ENCODE assay signal across 14 cellular contexts in the genomic region with DNA sequence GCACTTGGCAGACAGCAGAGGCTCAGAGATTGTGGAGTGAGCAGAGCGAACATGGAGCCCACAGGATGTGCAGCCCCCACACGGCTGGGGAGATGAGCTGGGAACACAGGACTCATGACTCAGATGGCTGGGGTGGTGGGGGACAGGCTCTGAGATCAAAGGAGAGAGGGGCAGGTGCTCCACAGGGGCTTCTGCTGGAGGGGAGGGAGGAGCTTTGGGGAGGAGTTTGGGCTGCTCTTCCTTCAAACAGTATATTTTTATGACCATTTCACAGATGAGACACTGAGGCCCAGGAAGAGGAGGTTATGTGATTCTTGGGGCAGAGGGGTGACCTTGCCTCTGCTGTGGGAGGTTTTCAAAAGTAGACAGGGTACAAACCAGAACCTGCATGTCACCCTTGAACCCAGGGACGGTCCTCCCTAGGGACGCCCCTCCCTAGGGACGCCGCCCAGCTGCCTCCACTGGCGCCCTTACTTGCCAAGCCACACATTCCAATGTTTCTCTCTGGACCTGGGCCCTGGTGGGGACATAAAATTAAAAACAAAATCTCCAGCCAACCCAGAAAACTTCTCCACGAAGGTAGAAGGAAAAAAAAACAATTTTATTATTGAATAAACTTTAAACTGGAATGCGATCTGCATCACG. TPM values are rescaled to one million over a fixed set of nuclear protein-coding genes. Genes with fewer than 3 reads are reported as not detected.
DNase-seq lines count a peak whose midpoint lies in the region; ATAC-seq and TF ChIP-seq lines count a peak whose summit lies in the region.
"Had no signal": no experiment of that assay in that cellular context is flagged by ENCODE, and none has a peak within 500 bp of the region (broad histone marks: within the 10 kb centered on the region; RNA-seq: fewer than 3 reads in every experiment).

No MANE protein-coding gene starts in this region.

- H3K4me3 Mint-ChIP-seq in activated CD8-positive, alpha-beta memory T cell treated with anti-CD3 and anti-CD28 coated beads, Interleukin-2, amount 10 ng/mL, durations not matched to agents 7 days and 5 days: no peak overlapping the region

- no peak overlapping the region for H3K23ac ChIP-seq in mesendoderm (ENCODE audit: low read length)

- H2BK120ac ChIP-seq in mesendoderm (ENCODE audit: low read depth, low read length): no peak overlapping the region

- no peak overlapping the region for H3K4ac ChIP-seq in mesendoderm (ENCODE audit: low read depth, low read length)

- TF ChIP-seq EP300 in transverse colon (IDR thresholded peaks at IDR 0.05; ENCODE audit: low read depth): no peak

- peaks cover 2% of the 10 kb centered on the region for H3K4me1 ChIP-seq in mesendoderm (ENCODE audit: control insufficient read depth, low read depth, low read length)
- peaks cover 8 to 20% (median 14%) of the 10 kb centered on the region in 4 donors for H3K4me1 ChIP-seq in transverse colon
- H3K4me1 ChIP-seq: psoas muscle had no signal

- H3K4me3 ChIP-seq in mesendoderm (ENCODE audit: low read length) (no peak overlapping the region), transverse colon (no peak overlapping the region)
- H3K4me3 ChIP-seq: psoas muscle had no signal

- no peak overlapping the region for H2BK15ac ChIP-seq in mesendoderm (replicated peaks; ENCODE audit: low read depth)

- DNase-seq in activated CD8-positive, alpha-beta memory T cell treated with anti-CD3 and anti-CD28 coated beads, Interleukin-2, amount 50 U/mL, for 1 hour (ENCODE audit: extremely low read depth): peak; percentile 9
- no peak for DNase-seq in activated CD8-positive, alpha-beta memory T cell treated with anti-CD3 and anti-CD28 coated beads, Interleukin-2, amount 10 ng/mL, durations not matched to agents 7 days and 5 days
- DNase-seq in astrocyte of the hippocampus (ENCODE audit: low read depth, low spot score): peak; percentile 75
- peak; percentile 52 for DNase-seq in mesendoderm
- no peak for DNase-seq in transverse colon
- DNase-seq in NCI-H1092 treated with DMSO at 0.1 percent for 48 hours (lab: John Stamatoyannopoulos, UW): no peak
- DNase-seq: activated naive CD4-positive, alpha-beta T cell treated with anti-CD3 and anti-CD28 coated beads, Interleukin-2, amount 10 ng/mL, durations not matched to agents 7 days and 5 days; kidney glomerular epithelial cell; NCI-H146; PC-3 had no signal

- no peaks in the 10 kb centered on the region for H3K36me3 Mint-ChIP-seq in activated CD8-positive, alpha-beta memory T cell treated with anti-CD3 and anti-CD28 coated beads, Interleukin-2, amount 10 ng/mL, durations not matched to agents 7 days and 5 days
- H3K36me3 Mint-ChIP-seq: activated naive CD4-positive, alpha-beta T cell treated with anti-CD3 and anti-CD28 coated beads, Interleukin-2, amount 10 ng/mL, durations not matched to agents 7 days and 5 days had no signal

- no peaks in the 10 kb centered on the region for H3K9me3 Mint-ChIP-seq in activated CD8-positive, alpha-beta memory T cell treated with anti-CD3 and anti-CD28 coated beads, Interleukin-2, amount 10 ng/mL, durations not matched to agents 7 days and 5 days (ENCODE audit: low read depth)
- H3K9me3 Mint-ChIP-seq: activated naive CD4-positive, alpha-beta T cell treated with anti-CD3 and anti-CD28 coated beads, Interleukin-2, amount 10 ng/mL, durations not matched to agents 7 days and 5 days had no signal

- H3K79me1 ChIP-seq in mesendoderm (ENCODE audit: low read length): no peaks in the 10 kb centered on the region

- H4K8ac ChIP-seq in mesendoderm (ENCODE audit: low read depth, low read length): no peak overlapping the region

- peak overlapping the region; percentile 78 for H3K9ac ChIP-seq in mesendoderm (ENCODE audit: low read length)

- peaks cover 20% of the 10 kb centered on the region for H3K27me3 Mint-ChIP-seq in activated CD8-positive, alpha-beta memory T cell treated with anti-CD3 and anti-CD28 coated beads, Interleukin-2, amount 10 ng/mL, durations not matched to agents 7 days and 5 days

- TF ChIP-seq CTCF in transverse colon (IDR thresholded peaks at IDR 0.05): no peak

- no peak for ATAC-seq in activated CD8-positive, alpha-beta memory T cell treated with anti-CD3 and anti-CD28 coated beads, Interleukin-2, amount 10 ng/mL, durations not matched to agents 7 days and 5 days
- ATAC-seq in HG02759 (IDR thresholded peaks at IDR 0.05; ENCODE audit: unreplicated experiment) (no peak), HG03460 (IDR thresholded peaks at IDR 0.05; ENCODE audit: unreplicated experiment) (no peak)
- ATAC-seq: HCT116, PC-3 had no signal

- H3K27ac Mint-ChIP-seq in activated CD8-positive, alpha-beta memory T cell treated with anti-CD3 and anti-CD28 coated beads, Interleukin-2, amount 10 ng/mL, durations not matched to agents 7 days and 5 days: no peak overlapping the region
- H3K27ac Mint-ChIP-seq: activated naive CD4-positive, alpha-beta T cell treated with anti-CD3 and anti-CD28 coated beads, Interleukin-2, amount 10 ng/mL, durations not matched to agents 7 days and 5 days had no signal

- no peak for TF ChIP-seq POLR2A in transverse colon (IDR thresholded peaks at IDR 0.05)

- peak overlapping the region; percentile 93 for H3K56ac ChIP-seq in mesendoderm (ENCODE audit: low read length)

- H2BK5ac ChIP-seq in mesendoderm (ENCODE audit: low read length): no peak overlapping the region

- H3K4me2 ChIP-seq in mesendoderm (ENCODE audit: low read length): peak overlapping the region; percentile 92

- no peak overlapping the region for H2AK5ac ChIP-seq in mesendoderm (ENCODE audit: low read length)

- intact Hi-C loops in transverse colon (cut with DNase I; ENCODE audit: low total_unique reads): no loop called here

- H3K4me1 Mint-ChIP-seq in activated CD8-positive, alpha-beta memory T cell treated with anti-CD3 and anti-CD28 coated beads, Interleukin-2, amount 10 ng/mL, durations not matched to agents 7 days and 5 days: peaks cover 17% of the 10 kb centered on the region

- CTCF ChIA-PET in activated CD8-positive, alpha-beta memory T cell treated with anti-CD3 and anti-CD28 coated beads, Interleukin-2, amount 10 ng/mL, durations not matched to agents 7 days and 5 days (lab: Charles Lee): interaction anchor here (0.7 to 2.6 kb wide), 7 partner anchors 8 to 126 kb away, joined by 3 to 10 read pairs (median 4); no protein-coding TSS in a partner anchor

- no peak overlapping the region for H4K5ac ChIP-seq in mesendoderm (ENCODE audit: low read length)

- H3K36me3 ChIP-seq in mesendoderm (ENCODE audit: control insufficient read depth, insufficient read depth, low read length) (no peaks in the 10 kb centered on the region), transverse colon (no peaks in the 10 kb centered on the region)

- no peaks in the 10 kb centered on the region for H3K27me3 ChIP-seq in mesendoderm (ENCODE audit: insufficient read depth, low read length, poor library complexity)
- peaks cover 36% of the 10 kb centered on the region for H3K27me3 ChIP-seq in transverse colon

- H3K27ac ChIP-seq in mesendoderm (ENCODE audit: low read depth, low read length): no peak overlapping the region
- H3K27ac ChIP-seq in transverse colon: peak overlapping the region; percentile 3 to 45 (median 16)
- H3K27ac ChIP-seq: psoas muscle had no signal

- in situ Hi-C loops in transverse colon (cut with MboI; ENCODE audit: low pct_ligation_motif_present in 1 of 4, low pct_unique_long_range_greater_than_20kb in 1 of 4, low sequenced_read_pairs in 3 of 4): loop anchor here in 1 of 4 donors (10.0 kb wide), 1 partner anchor 76 kb away; no protein-coding TSS in a partner anchor

- no CpG with 5 or more reads among the region's 10 CpGs for WGBS in mesendoderm (ENCODE audit: extremely low coverage, insufficient coverage, low lambda C conversion rate)
- WGBS in transverse colon (ENCODE audit: low coverage in 1 of 2), 2 donors: 27 to 51% methylated on average over 3 to 10 of the region's 10 CpGs

- no peaks in the 10 kb centered on the region for H3K79me2 ChIP-seq in mesendoderm (ENCODE audit: control insufficient read depth, insufficient read depth, low read length)

- no peaks in the 10 kb centered on the region for H3K9me3 ChIP-seq in transverse colon
- H3K9me3 ChIP-seq: psoas muscle had no signal

- peak overlapping the region; percentile 6 for H3K18ac ChIP-seq in mesendoderm (ENCODE audit: low read length)

RNA-seq across cellular contexts. Expression of gene CRYGN, which starts 1.0 kb away (rescaled TPM):
- not detected for total RNA-seq in activated CD8-positive, alpha-beta memory T cell treated with anti-CD3 and anti-CD28 coated beads, Interleukin-2, amount 10 ng/mL, durations not matched to agents 7 days and 5 days
- 0.32 TPM for polyA plus RNA-seq in mesendoderm (2013, experiment 1 of 2)
- 0.29 TPM for polyA plus RNA-seq in mesendoderm (2013, experiment 2 of 2)
- total RNA-seq in transverse colon: not detected

RNA-seq across cellular contexts. Expression of gene WDR86, which starts 31.1 kb away (rescaled TPM):
- under 1 TPM in 1 of 2 experiments, not detected in 1; 0.29 TPM for total RNA-seq in activated CD8-positive, alpha-beta memory T cell treated with anti-CD3 and anti-CD28 coated beads, Interleukin-2, amount 10 ng/mL, durations not matched to agents 7 days and 5 days
- 1.5 TPM for polyA plus RNA-seq in mesendoderm (2013, experiment 1 of 2)
- 1.4 TPM for polyA plus RNA-seq in mesendoderm (2013, experiment 2 of 2)
- total RNA-seq in transverse colon: 10 to 100 TPM in 1 of 4 donors, 1 to 10 TPM in 3; 2.8 to 33.3 (median 7.1) TPM
- total RNA-seq: PC-3 had no signal

Comparison
In these comparisons a context has a peak if more than half of its experiments do, and no peak if none do; other contexts are left out.
1. DNase-seq: peak in activated CD8-positive, alpha-beta memory T cell treated with anti-CD3 and anti-CD28 coated beads, Interleukin-2, amount 50 U/mL, for 1 hour (single experiment), astrocyte of the hippocampus (single experiment) and mesendoderm (single experiment); none in activated CD8-positive, alpha-beta memory T cell treated with anti-CD3 and anti-CD28 coated beads, Interleukin-2, amount 10 ng/mL, durations not matched to agents 7 days and 5 days (single experiment), transverse colon (single experiment) and NCI-H1092 treated with DMSO at 0.1 percent for 48 hours (single experiment).